1 cellular context compared by ENCODE assay signal in genomic region chr12:71754461-71755145, GRCh38.
TF ChIP-seq lines count a peak whose summit lies in the region.

RAB21 (plus strand) TSS chr12:71754863; CDS start chr12:71755130, 267 bp downstream.

TF ChIP-seq in GM12878, 131 proteins besides CTCF, POLR2A, EP300 and RAD21 (continued from another document and continues in another):
- TF ChIP-seq ZBTB40 (IDR thresholded peaks at IDR 0.05; ENCODE audit: borderline replicate concordance) (no peak), CREB1 (IDR thresholded peaks at IDR 0.05; ENCODE audit: low read depth) (peak; percentile 95), PRDM15 (CRISPR knock-in tag; IDR thresholded peaks at IDR 0.05) (peak; percentile 53; the same call in 1 of the 2 replicates), POU2F2 (IDR thresholded peaks at IDR 0.05; ENCODE audit: borderline replicate concordance, low read depth, low read length) (0 out of 3 replicates have a peak, but pooled peaks have one; percentile 54), TAF1 (IDR thresholded peaks at IDR 0.05; ENCODE audit: borderline replicate concordance, low read depth, low read length) (peak; percentile 58; the same call in 1 of the 2 replicates), ZNF217 (IDR thresholded peaks at IDR 0.05) (no peak), CREM (IDR thresholded peaks at IDR 0.05; ENCODE audit: low read depth) (peak; percentile 96), MTA2 (IDR thresholded peaks at IDR 0.05; ENCODE audit: low read depth) (no peak), ESRRA (IDR thresholded peaks at IDR 0.05; ENCODE audit: low read length) (peak; percentile 38; the same call in 1 of the 2 replicates), RFX5 (IDR thresholded peaks at IDR 0.05; ENCODE audit: low read depth, low read length) (no peak; the same call in 1 of the 2 replicates), ATF3 (IDR thresholded peaks at IDR 0.05; ENCODE audit: borderline replicate concordance, extremely low read depth, low read depth, low read length) (peak; percentile 78; the same call in 1 of the 2 replicates), CEBPZ (IDR thresholded peaks at IDR 0.05; ENCODE audit: low read depth, low read length) (no peak), ETV6 (conservative IDR thresholded peaks at IDR 0.05 in 1 of 2, IDR thresholded peaks at IDR 0.05 in 1 of 2; ENCODE audit: borderline replicate concordance in 1 of 2, low read depth in 1 of 2) (no peak), BHLHE40 (IDR thresholded peaks at IDR 0.05; ENCODE audit: borderline replicate concordance in 1 of 2, low read depth in 2 of 2, low read length in 1 of 2) (peak; percentile 99 to 100), USF2 (IDR thresholded peaks at IDR 0.05; ENCODE audit: borderline replicate concordance, low read depth, low read length) (peak; percentile 93), EED (IDR thresholded peaks at IDR 0.05; ENCODE audit: low read depth) (no peak), CHD2 (IDR thresholded peaks at IDR 0.05; ENCODE audit: borderline replicate concordance, low read depth, low read length) (no peak), POLR2AphosphoS5 (IDR thresholded peaks at IDR 0.05; ENCODE audit: low read length) (peak; percentile 86), RELB (IDR thresholded peaks at IDR 0.05; ENCODE audit: low read depth) (peak; percentile 67; the same call in 1 of the 2 replicates), HSF1 (IDR thresholded peaks at IDR 0.05; ENCODE audit: low read depth, low read length) (peak; percentile 47; the same call in 1 of the 2 replicates), RELA (IDR thresholded peaks at IDR 0.05; ENCODE audit: borderline replicate concordance, partially characterized antibody) (peak; percentile 92), MAX (IDR thresholded peaks at IDR 0.05; ENCODE audit: low read depth, low read length) (peak; percentile 96), IRF3 (IDR thresholded peaks at IDR 0.05) (no peak), FOXK2 (IDR thresholded peaks at IDR 0.05) (no peak), NBN (IDR thresholded peaks at IDR 0.05) (peak; percentile 25; the same call in 1 of the 2 replicates), TARDBP (IDR thresholded peaks at IDR 0.05; ENCODE audit: borderline replicate concordance) (no peak), STAT3 (IDR thresholded peaks at IDR 0.05; ENCODE audit: low read depth, low read length) (no peak), ATF7 (IDR thresholded peaks at IDR 0.05; ENCODE audit: low read depth) (peak; percentile 60), EGR1 (IDR thresholded peaks at IDR 0.05; ENCODE audit: borderline replicate concordance in 1 of 2, low read depth in 2 of 2, low read length in 2 of 2) (peak in 1 of 2 experiments; percentile 80; a peak in 2 of 3 replicates), USF1 (IDR thresholded peaks at IDR 0.05; ENCODE audit: borderline replicate concordance, extremely low read length, insufficient read depth, low read depth, low read length) (peak; percentile 98), TCF12 (IDR thresholded peaks at IDR 0.05; ENCODE audit: low read depth, low read length) (no peak), DPF2 (IDR thresholded peaks at IDR 0.05) (0 out of 2 replicates have a peak, but pooled peaks have one; percentile 17), ZNF207 (IDR thresholded peaks at IDR 0.05; ENCODE audit: borderline replicate concordance) (no peak), NKRF (conservative IDR thresholded peaks at IDR 0.05) (0 out of 2 replicates have a peak, but pooled peaks have one; percentile 37), TBL1XR1 (IDR thresholded peaks at IDR 0.05; ENCODE audit: low read depth, low read length) (0 out of 2 replicates have a peak, but pooled peaks have one; percentile 17), ASH2L (IDR thresholded peaks at IDR 0.05; ENCODE audit: borderline replicate concordance, low read depth) (peak; percentile 89), SP1 (IDR thresholded peaks at IDR 0.05; ENCODE audit: low read depth, low read length) (peak; percentile 58)
